ENCODE assay signal across 1 cellular context in the genomic region with DNA sequence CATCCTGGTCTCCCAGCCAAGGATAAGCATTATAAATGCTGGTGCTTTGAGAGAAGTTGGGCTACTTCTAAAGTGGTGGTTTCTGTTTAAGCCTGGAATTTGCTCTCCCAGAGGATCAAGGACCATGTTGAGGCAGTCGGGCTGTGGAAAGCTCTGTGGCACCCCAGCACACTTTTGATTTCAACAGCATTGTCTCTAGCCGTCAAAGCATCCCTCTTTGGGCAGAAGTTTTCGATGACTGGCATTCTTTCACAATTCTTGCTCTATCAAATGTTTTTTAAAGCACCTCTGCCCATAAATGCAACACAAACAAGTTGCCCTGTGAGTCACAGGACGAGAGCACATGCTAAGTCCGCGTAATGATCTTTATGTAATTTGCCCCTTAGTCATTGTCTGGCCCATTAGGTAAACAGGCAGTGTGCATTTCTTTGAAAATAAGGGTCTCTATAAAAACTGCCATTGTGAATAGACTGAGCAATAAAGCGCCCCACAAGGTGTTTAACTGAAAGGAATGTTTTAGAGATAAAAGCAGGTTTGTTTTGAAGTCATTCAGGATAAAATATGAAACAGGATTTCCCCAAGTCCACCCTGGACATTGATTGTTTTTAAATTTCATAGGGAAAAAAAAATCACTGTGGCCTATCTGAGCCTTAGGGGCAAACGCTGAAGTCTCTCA.
TF ChIP-seq lines count a peak whose summit lies in the region.

No MANE protein-coding gene starts in this region.

TF ChIP-seq in A549, 52 proteins besides CTCF, POLR2A, EP300 and RAD21 (continued from another document):
- TF ChIP-seq, protein P1, sequence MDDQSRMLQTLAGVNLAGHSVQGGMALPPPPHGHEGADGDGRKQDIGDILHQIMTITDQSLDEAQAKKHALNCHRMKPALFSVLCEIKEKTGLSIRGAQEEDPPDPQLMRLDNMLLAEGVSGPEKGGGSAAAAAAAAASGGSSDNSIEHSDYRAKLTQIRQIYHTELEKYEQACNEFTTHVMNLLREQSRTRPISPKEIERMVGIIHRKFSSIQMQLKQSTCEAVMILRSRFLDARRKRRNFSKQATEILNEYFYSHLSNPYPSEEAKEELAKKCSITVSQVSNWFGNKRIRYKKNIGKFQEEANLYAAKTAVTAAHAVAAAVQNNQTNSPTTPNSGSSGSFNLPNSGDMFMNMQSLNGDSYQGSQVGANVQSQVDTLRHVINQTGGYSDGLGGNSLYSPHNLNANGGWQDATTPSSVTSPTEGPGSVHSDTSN (IDR thresholded peaks at IDR 0.05): no peak
- TF ChIP-seq ZC3H11A (IDR thresholded peaks at IDR 0.05) (no peak), CEBPB (IDR thresholded peaks at IDR 0.05) (peak; percentile 67 to 70)
